26 cellular contexts compared by ENCODE assay signal in the genomic region with DNA sequence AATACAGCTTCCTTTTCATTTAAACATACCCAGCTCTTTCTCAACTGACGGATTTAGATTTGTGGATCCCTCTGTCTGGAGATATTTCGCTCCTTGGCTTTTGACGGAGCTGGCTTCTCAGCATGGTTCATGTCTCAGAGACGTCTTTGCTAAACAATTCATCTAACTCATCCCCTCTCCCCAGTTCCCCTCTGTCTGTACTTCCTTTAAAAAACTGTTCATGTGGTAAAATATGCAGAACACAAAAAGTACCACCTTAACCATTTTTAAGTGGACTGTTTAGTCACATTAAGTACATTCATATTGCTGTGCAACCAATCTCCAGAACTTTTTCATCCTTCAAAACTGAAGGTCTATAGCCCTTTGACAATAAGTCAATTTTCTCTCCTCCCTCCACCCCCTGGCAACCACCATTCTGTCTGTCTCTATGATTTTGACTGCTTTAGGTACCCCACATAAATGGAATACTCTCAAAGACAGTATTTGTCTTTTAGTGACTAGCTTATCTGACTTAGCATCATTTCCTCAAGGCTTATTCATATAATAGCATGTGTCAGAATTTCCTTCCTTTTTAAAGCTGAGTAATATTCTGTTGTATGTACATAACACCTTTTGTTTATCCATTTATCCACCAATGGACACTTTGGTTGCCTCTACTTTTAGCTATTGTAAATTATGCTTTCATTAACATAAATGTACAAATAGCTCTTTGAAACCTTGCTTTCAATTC.
"Had no signal": no experiment of that assay in that cellular context is flagged by ENCODE, and none has a peak within 500 bp of the region (broad histone marks: within the 10 kb centered on the region; RNA-seq: fewer than 3 reads in every experiment).

No MANE protein-coding gene starts in this region.

- H3K36me3 ChIP-seq: ascending aorta, breast epithelium, esophagus squamous epithelium, gastroesophageal sphincter had no signal

- ATAC-seq: activated CD4-positive, CD25-positive, alpha-beta regulatory T cell treated with anti-CD3 and anti-CD28 coated beads, Interleukin-2, amount 50 U/mL, for 24 hours; activated CD8-positive, alpha-beta T cell treated with anti-CD3 and anti-CD28 coated beads for 36 hours; activated T-cell treated with anti-CD3 and anti-CD28 coated beads, Interleukin-2, amount 50 U/mL, for 4 hours; activated T-helper 17 cell treated with anti-CD3 and anti-CD28 coated beads, Interleukin-2, amount 50 U/mL, for 72 hours; effector memory CD8-positive, alpha-beta T cell; gastroesophageal sphincter had no signal

- DNase-seq: activated CD4-positive, alpha-beta T cell treated with anti-CD3 and anti-CD28 coated beads for 48 hours; activated CD4-positive, alpha-beta T cell treated with anti-CD3 and anti-CD28 coated beads, Interleukin-2, amount 50 U/mL, for 1 hour; activated CD4-positive, alpha-beta T cell treated with anti-CD3 and anti-CD28 coated beads, Interleukin-2, amount 50 U/mL, for 48 hours; activated CD8-positive, alpha-beta memory T cell treated with anti-CD3 and anti-CD28 coated beads for 24 hours; activated CD8-positive, alpha-beta T cell treated with anti-CD3 and anti-CD28 coated beads for 36 hours; activated effector memory CD4-positive, alpha-beta T cell treated with anti-CD3 and anti-CD28 coated beads, Interleukin-2, amount 50 U/mL, for 16 hours; activated naive CD4-positive, alpha-beta T cell treated with anti-CD3 and anti-CD28 coated beads for 36 hours; activated naive CD8-positive, alpha-beta T cell treated with anti-CD3 and anti-CD28 coated beads for 36 hours; activated T-cell treated with anti-CD3 and anti-CD28 coated beads, Interleukin-2, amount 50 U/mL, for 4 hours; effector CD4-positive, alpha-beta T cell; effector memory CD8-positive, alpha-beta T cell; esophagus squamous epithelium; foreskin melanocyte; head of caudate nucleus; T-helper 2 cell had no signal

- H3K27me3 ChIP-seq: ascending aorta, breast epithelium, esophagus squamous epithelium, gastroesophageal sphincter had no signal

- H3K4me1 ChIP-seq: ascending aorta, breast epithelium, esophagus squamous epithelium, gastroesophageal sphincter had no signal

- H3K9me3 Mint-ChIP-seq: dendritic cell treated with granulocyte-macrophage colony-stimulating factor and Interleukin-4, amounts not matched to agents 40 ng/mL and 50 ng/mL, for 4 days had no signal

- H3K27me3 Mint-ChIP-seq: activated CD8-positive, alpha-beta T cell treated with anti-CD3 and anti-CD28 coated beads for 36 hours; activated naive CD4-positive, alpha-beta T cell treated with anti-CD3 and anti-CD28 coated beads, Interleukin-2, amount 50 U/mL, for 24 hours; activated naive CD8-positive, alpha-beta T cell treated with anti-CD3 and anti-CD28 coated beads for 36 hours; brain; central memory CD8-positive, alpha-beta T cell; dendritic cell treated with granulocyte-macrophage colony-stimulating factor and Interleukin-4, amounts not matched to agents 40 ng/mL and 50 ng/mL, for 4 days; effector memory CD8-positive, alpha-beta T cell had no signal

- H3K9me3 ChIP-seq: ascending aorta, breast epithelium, esophagus squamous epithelium, gastroesophageal sphincter had no signal

- H3K4me1 Mint-ChIP-seq: activated naive CD4-positive, alpha-beta T cell treated with anti-CD3 and anti-CD28 coated beads, Interleukin-2, amount 50 U/mL, for 24 hours; activated naive CD8-positive, alpha-beta T cell treated with anti-CD3 and anti-CD28 coated beads for 36 hours; activated T-helper 17 cell treated with anti-CD3 and anti-CD28 coated beads, Interleukin-2, amount 50 U/mL, for 72 hours; brain; central memory CD8-positive, alpha-beta T cell had no signal

- H3K27ac Mint-ChIP-seq: activated CD8-positive, alpha-beta T cell treated with anti-CD3 and anti-CD28 coated beads for 36 hours; activated naive CD4-positive, alpha-beta T cell treated with anti-CD3 and anti-CD28 coated beads for 36 hours; activated naive CD4-positive, alpha-beta T cell treated with anti-CD3 and anti-CD28 coated beads, Interleukin-2, amount 50 U/mL, for 24 hours; activated naive CD8-positive, alpha-beta T cell treated with anti-CD3 and anti-CD28 coated beads for 36 hours; activated T-helper 17 cell treated with anti-CD3 and anti-CD28 coated beads, Interleukin-2, amount 50 U/mL, for 72 hours; brain; dendritic cell treated with granulocyte-macrophage colony-stimulating factor and Interleukin-4, amounts not matched to agents 40 ng/mL and 50 ng/mL, for 4 days; effector memory CD8-positive, alpha-beta T cell had no signal

- H3K36me3 Mint-ChIP-seq: activated naive CD4-positive, alpha-beta T cell treated with anti-CD3 and anti-CD28 coated beads, Interleukin-2, amount 50 U/mL, for 24 hours; activated naive CD8-positive, alpha-beta T cell treated with anti-CD3 and anti-CD28 coated beads for 36 hours had no signal

- H3K4me3 Mint-ChIP-seq: activated CD8-positive, alpha-beta T cell treated with anti-CD3 and anti-CD28 coated beads for 36 hours; activated naive CD4-positive, alpha-beta T cell treated with anti-CD3 and anti-CD28 coated beads for 36 hours; activated naive CD4-positive, alpha-beta T cell treated with anti-CD3 and anti-CD28 coated beads, Interleukin-2, amount 50 U/mL, for 24 hours; activated naive CD8-positive, alpha-beta T cell treated with anti-CD3 and anti-CD28 coated beads for 36 hours; activated T-cell treated with anti-CD3 and anti-CD28 coated beads, Interleukin-2, amount 50 U/mL, for 4 hours; activated T-helper 17 cell treated with anti-CD3 and anti-CD28 coated beads, Interleukin-2, amount 50 U/mL, for 72 hours; brain; central memory CD8-positive, alpha-beta T cell; dendritic cell treated with granulocyte-macrophage colony-stimulating factor and Interleukin-4, amounts not matched to agents 40 ng/mL and 50 ng/mL, for 4 days; effector memory CD8-positive, alpha-beta T cell had no signal

- H3K27ac ChIP-seq: ascending aorta, breast epithelium, coronary artery, epithelial cell of prostate, esophagus squamous epithelium, gastroesophageal sphincter had no signal

- H3K4me3 ChIP-seq: ascending aorta, breast epithelium, coronary artery, esophagus squamous epithelium, gastroesophageal sphincter had no signal
